In genomic region chr11:57008373-57008772, GRCh38 we compare ENCODE assay signal across 41 cellular contexts. TPM values are rescaled to one million over a fixed set of nuclear protein-coding genes. Genes with fewer than 3 reads are reported as not detected.
"Had no signal": no experiment of that assay in that cellular context is flagged by ENCODE, and none has a peak within 500 bp of the region (broad histone marks: within the 10 kb centered on the region; RNA-seq: fewer than 3 reads in every experiment).

No MANE protein-coding gene starts in this region.

- H3K9me3 ChIP-seq: adrenal gland, ascending aorta, body of pancreas, breast epithelium had no signal

- H3K4me1 ChIP-seq: adrenal gland, ascending aorta, body of pancreas, breast epithelium had no signal

- H3K9me3 Mint-ChIP-seq: activated naive CD4-positive, alpha-beta T cell treated with anti-CD3 and anti-CD28 coated beads for 36 hours; activated naive CD4-positive, alpha-beta T cell treated with anti-CD3 and anti-CD28 coated beads, Interleukin-2, amount 10 ng/mL, durations not matched to agents 7 days and 5 days; activated naive CD8-positive, alpha-beta T cell treated with anti-CD3 and anti-CD28 coated beads for 36 hours; activated naive CD8-positive, alpha-beta T cell treated with anti-CD3 and anti-CD28 coated beads, Interleukin-2, amount 50 U/mL, for 24 hours; activated T-cell treated with anti-CD3 and anti-CD28 coated beads, Interleukin-2, amount 50 U/mL, for 24 hours; brain had no signal

- H3K27me3 Mint-ChIP-seq: activated naive CD4-positive, alpha-beta T cell treated with anti-CD3 and anti-CD28 coated beads, Interleukin-2, amount 10 ng/mL, durations not matched to agents 7 days and 5 days; activated naive CD4-positive, alpha-beta T cell treated with anti-CD3 and anti-CD28 coated beads, Interleukin-2, amount 50 U/mL, for 24 hours; activated naive CD8-positive, alpha-beta T cell; activated naive CD8-positive, alpha-beta T cell treated with anti-CD3 and anti-CD28 coated beads for 36 hours; activated naive CD8-positive, alpha-beta T cell treated with anti-CD3 and anti-CD28 coated beads, Interleukin-2, amount 10 ng/mL, durations not matched to agents 7 days and 5 days; activated naive CD8-positive, alpha-beta T cell treated with anti-CD3 and anti-CD28 coated beads, Interleukin-2, amount 50 U/mL, for 24 hours; activated T-cell treated with anti-CD3 and anti-CD28 coated beads, Interleukin-2, amount 50 U/mL, for 24 hours; activated T-helper 17 cell treated with anti-CD3 and anti-CD28 coated beads, Interleukin-2, amount 50 U/mL, for 72 hours; central memory CD8-positive, alpha-beta T cell had no signal

- H3K4me1 Mint-ChIP-seq: activated naive CD4-positive, alpha-beta T cell treated with anti-CD3 and anti-CD28 coated beads, Interleukin-2, amount 10 ng/mL, durations not matched to agents 7 days and 5 days; activated naive CD4-positive, alpha-beta T cell treated with anti-CD3 and anti-CD28 coated beads, Interleukin-2, amount 50 U/mL, for 24 hours; activated naive CD8-positive, alpha-beta T cell treated with anti-CD3 and anti-CD28 coated beads for 36 hours; activated naive CD8-positive, alpha-beta T cell treated with anti-CD3 and anti-CD28 coated beads, Interleukin-2, amount 10 ng/mL, durations not matched to agents 7 days and 5 days; activated naive CD8-positive, alpha-beta T cell treated with anti-CD3 and anti-CD28 coated beads, Interleukin-2, amount 50 U/mL, for 24 hours; activated T-helper 17 cell treated with anti-CD3 and anti-CD28 coated beads, Interleukin-2, amount 50 U/mL, for 72 hours; brain; central memory CD8-positive, alpha-beta T cell had no signal

- H3K27ac Mint-ChIP-seq: activated naive CD4-positive, alpha-beta T cell treated with anti-CD3 and anti-CD28 coated beads for 36 hours; activated naive CD4-positive, alpha-beta T cell treated with anti-CD3 and anti-CD28 coated beads, Interleukin-2, amount 10 ng/mL, durations not matched to agents 7 days and 5 days; activated naive CD4-positive, alpha-beta T cell treated with anti-CD3 and anti-CD28 coated beads, Interleukin-2, amount 50 U/mL, for 24 hours; activated naive CD4-positive, alpha-beta T cell treated with anti-CD3 and anti-CD28 coated beads, Interleukin-2, amount 50 U/mL, for 72 hours; activated naive CD8-positive, alpha-beta T cell; activated naive CD8-positive, alpha-beta T cell treated with anti-CD3 and anti-CD28 coated beads for 36 hours; activated naive CD8-positive, alpha-beta T cell treated with anti-CD3 and anti-CD28 coated beads, Interleukin-2, amount 10 ng/mL, durations not matched to agents 7 days and 5 days; activated naive CD8-positive, alpha-beta T cell treated with anti-CD3 and anti-CD28 coated beads, Interleukin-2, amount 50 U/mL, for 24 hours; activated T-cell treated with anti-CD3 and anti-CD28 coated beads, Interleukin-2, amount 50 U/mL, for 24 hours; activated T-cell treated with anti-CD3 and anti-CD28 coated beads, Interleukin-2, amount 50 U/mL, for 72 hours; activated T-helper 1 cell treated with anti-CD3 and anti-CD28 coated beads, Interleukin-12 subunit alpha, Interleukin-12 subunit beta, Interleukin-2, Interleukin-4 antibody, amounts not matched to agents 30 ng/mL and 10 ng/mL and 1 ng/mL, durations not matched to agents 14 hours and 24 hours and 36 hours; activated T-helper 17 cell treated with anti-CD3 and anti-CD28 coated beads, Interleukin-2, amount 50 U/mL, for 72 hours; activated T-helper 2 cell treated with anti-CD3 and anti-CD28 coated beads, Interferon-gamma antibody, Interleukin-2, Interleukin-4, amounts not matched to agents 10 μg/mL and 5 μg/mL and 100 μg/mL, durations not matched to agents 14 hours and 24 hours and 36 hours; brain had no signal

- ATAC-seq: activated naive CD4-positive, alpha-beta T cell treated with anti-CD3 and anti-CD28 coated beads, Interleukin-2, amount 50 U/mL, for 72 hours; activated naive CD8-positive, alpha-beta T cell treated with anti-CD3 and anti-CD28 coated beads, Interleukin-2, amount 50 U/mL, for 24 hours; activated T-cell treated with anti-CD3 and anti-CD28 coated beads, Interleukin-2, amount 50 U/mL, for 4 hours; activated T-cell treated with anti-CD3 and anti-CD28 coated beads, Interleukin-2, amount 50 U/mL, for 72 hours; activated T-helper 17 cell treated with anti-CD3 and anti-CD28 coated beads, Interleukin-2, amount 50 U/mL, for 72 hours; body of pancreas had no signal

- H3K36me3 Mint-ChIP-seq: activated naive CD4-positive, alpha-beta T cell treated with anti-CD3 and anti-CD28 coated beads, Interleukin-2, amount 10 ng/mL, durations not matched to agents 7 days and 5 days; activated naive CD4-positive, alpha-beta T cell treated with anti-CD3 and anti-CD28 coated beads, Interleukin-2, amount 50 U/mL, for 24 hours; activated naive CD4-positive, alpha-beta T cell treated with anti-CD3 and anti-CD28 coated beads, Interleukin-2, amount 50 U/mL, for 72 hours; activated naive CD8-positive, alpha-beta T cell; activated naive CD8-positive, alpha-beta T cell treated with anti-CD3 and anti-CD28 coated beads for 36 hours; activated naive CD8-positive, alpha-beta T cell treated with anti-CD3 and anti-CD28 coated beads, Interleukin-2, amount 10 ng/mL, durations not matched to agents 7 days and 5 days; brain had no signal

- DNase-seq: activated effector memory CD4-positive, alpha-beta T cell treated with anti-CD3 and anti-CD28 coated beads, Interleukin-2, amount 50 U/mL, for 16 hours; activated gamma-delta T cell; activated gamma-delta T cell treated with Interleukin-2 at 50 U/mL for 16 hours; activated naive CD4-positive, alpha-beta T cell; activated naive CD4-positive, alpha-beta T cell treated with anti-CD3 and anti-CD28 coated beads for 36 hours; activated naive CD4-positive, alpha-beta T cell treated with anti-CD3 and anti-CD28 coated beads, Interleukin-2, amount 10 ng/mL, durations not matched to agents 7 days and 5 days; activated naive CD4-positive, alpha-beta T cell treated with anti-CD3 and anti-CD28 coated beads, Interleukin-2, amount 50 U/mL, for 16 hours; activated naive CD4-positive, alpha-beta T cell treated with Interleukin-2 at 50 U/mL for 16 hours; activated naive CD8-positive, alpha-beta T cell treated with anti-CD3 and anti-CD28 coated beads for 36 hours; activated naive CD8-positive, alpha-beta T cell treated with anti-CD3 and anti-CD28 coated beads, Interleukin-2, amount 10 ng/mL, durations not matched to agents 7 days and 5 days; activated naive CD8-positive, alpha-beta T cell treated with anti-CD3 and anti-CD28 coated beads, Interleukin-2, amount 50 U/mL, for 24 hours; activated T-cell treated with anti-CD3 and anti-CD28 coated beads for 4 hours; activated T-cell treated with anti-CD3 and anti-CD28 coated beads, Interleukin-2, amount 50 U/mL, for 1 hour; activated T-cell treated with anti-CD3 and anti-CD28 coated beads, Interleukin-2, amount 50 U/mL, for 24 hours; activated T-cell treated with anti-CD3 and anti-CD28 coated beads, Interleukin-2, amount 50 U/mL, for 4 hours; activated T-cell treated with anti-CD3 and anti-CD28 coated beads, Interleukin-2, amount 50 U/mL, for 48 hours; activated T-cell treated with anti-CD3 and anti-CD28 coated beads, Interleukin-2, amount 50 U/mL, for 72 hours; adrenal gland; amniotic stem cell; amygdala; anterior cingulate cortex; aorta; body of pancreas; brain microvascular endothelial cell; caudate nucleus; central memory CD4-positive, alpha-beta T cell; cerebellar nuclear complex had no signal

- H3K4me3 ChIP-seq: adrenal gland, ascending aorta, body of pancreas, breast epithelium, cardiac muscle cell had no signal

- FAIRE-seq: astrocyte, bronchial epithelial cell had no signal

- H3K4me3 Mint-ChIP-seq: activated naive CD4-positive, alpha-beta T cell treated with anti-CD3 and anti-CD28 coated beads for 36 hours; activated naive CD4-positive, alpha-beta T cell treated with anti-CD3 and anti-CD28 coated beads, Interleukin-2, amount 10 ng/mL, durations not matched to agents 7 days and 5 days; activated naive CD4-positive, alpha-beta T cell treated with anti-CD3 and anti-CD28 coated beads, Interleukin-2, amount 50 U/mL, for 24 hours; activated naive CD8-positive, alpha-beta T cell; activated naive CD8-positive, alpha-beta T cell treated with anti-CD3 and anti-CD28 coated beads for 36 hours; activated naive CD8-positive, alpha-beta T cell treated with anti-CD3 and anti-CD28 coated beads, Interleukin-2, amount 10 ng/mL, durations not matched to agents 7 days and 5 days; activated naive CD8-positive, alpha-beta T cell treated with anti-CD3 and anti-CD28 coated beads, Interleukin-2, amount 50 U/mL, for 24 hours; activated T-cell treated with anti-CD3 and anti-CD28 coated beads, Interleukin-2, amount 50 U/mL, for 24 hours; activated T-cell treated with anti-CD3 and anti-CD28 coated beads, Interleukin-2, amount 50 U/mL, for 4 hours; activated T-cell treated with anti-CD3 and anti-CD28 coated beads, Interleukin-2, amount 50 U/mL, for 72 hours; activated T-helper 1 cell treated with anti-CD3 and anti-CD28 coated beads, Interleukin-12 subunit alpha, Interleukin-12 subunit beta, Interleukin-2, Interleukin-4 antibody, amounts not matched to agents 30 ng/mL and 10 ng/mL and 1 ng/mL, durations not matched to agents 14 hours and 24 hours and 36 hours; activated T-helper 17 cell treated with anti-CD3 and anti-CD28 coated beads, Interleukin-2, amount 50 U/mL, for 72 hours; brain; central memory CD8-positive, alpha-beta T cell had no signal

- H3K36me3 ChIP-seq: adrenal gland, ascending aorta, brain microvascular endothelial cell, breast epithelium, cardiac muscle cell had no signal

RNA-seq across cellular contexts. Expression of gene OR5AK2, which starts 19.7 kb away (rescaled TPM):
- total RNA-seq: activated naive CD4-positive, alpha-beta T cell treated with anti-CD3 and anti-CD28 coated beads for 36 hours; activated naive CD4-positive, alpha-beta T cell treated with anti-CD3 and anti-CD28 coated beads, Interleukin-2, amount 50 U/mL, for 72 hours; activated naive CD8-positive, alpha-beta T cell treated with anti-CD3 and anti-CD28 coated beads for 36 hours; activated naive CD8-positive, alpha-beta T cell treated with anti-CD3 and anti-CD28 coated beads, Interleukin-2, amount 10 ng/mL, durations not matched to agents 7 days and 5 days; activated T-cell treated with anti-CD3 and anti-CD28 coated beads, Interleukin-2, amount 50 U/mL, for 4 hours; activated T-cell treated with anti-CD3 and anti-CD28 coated beads, Interleukin-2, amount 50 U/mL, for 72 hours; activated T-helper 1 cell treated with anti-CD3 and anti-CD28 coated beads, Interleukin-12 subunit alpha, Interleukin-12 subunit beta, Interleukin-2, Interleukin-4 antibody, amounts not matched to agents 30 ng/mL and 10 ng/mL and 1 ng/mL, durations not matched to agents 14 hours and 24 hours and 36 hours; activated T-helper 17 cell treated with anti-CD3 and anti-CD28 coated beads, Interleukin-2, amount 50 U/mL, for 72 hours; activated T-helper 2 cell treated with anti-CD3 and anti-CD28 coated beads, Interferon-gamma antibody, Interleukin-2, Interleukin-4, amounts not matched to agents 10 μg/mL and 5 μg/mL and 100 μg/mL, durations not matched to agents 14 hours and 24 hours and 36 hours; adrenal gland; aorta; ascending aorta; astrocyte; body of pancreas; breast epithelium; bronchial epithelial cell; cardiac muscle cell; cardiac septum had no signal
